18 cellular contexts compared by ENCODE assay signal in the genomic region with DNA sequence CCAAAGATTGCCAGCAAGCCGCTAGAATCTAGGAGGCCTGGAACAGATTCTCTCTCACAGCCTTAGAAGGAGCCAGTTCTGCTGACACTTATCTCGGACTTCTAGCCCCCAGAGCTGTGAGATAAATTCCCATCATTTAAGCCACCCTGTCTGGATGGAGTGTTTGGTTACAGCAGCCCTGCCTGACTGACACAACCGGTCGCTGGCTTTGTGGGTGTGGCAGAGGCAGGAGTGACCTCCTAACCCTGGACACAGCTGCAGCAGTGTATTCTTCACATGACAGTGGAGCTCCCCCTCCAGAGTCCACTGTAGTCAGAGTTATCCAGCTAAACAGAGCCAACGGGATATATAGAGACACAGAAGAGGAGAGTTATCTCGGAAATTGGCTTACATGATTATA. TPM values are rescaled to one million over a fixed set of nuclear protein-coding genes. Genes with fewer than 3 reads are reported as not detected.
DNase-seq lines count a peak whose midpoint lies in the region; ATAC-seq and TF ChIP-seq lines count a peak whose summit lies in the region.
"Had no signal": no experiment of that assay in that cellular context is flagged by ENCODE, and none has a peak within 500 bp of the region (broad histone marks: within the 10 kb centered on the region; RNA-seq: fewer than 3 reads in every experiment).

No MANE protein-coding gene starts in this region.

- no peak overlapping the region for H3K4ac ChIP-seq in neuronal stem cell (ENCODE audit: low read length)

- no peaks in the 10 kb centered on the region for H3K27me3 ChIP-seq in neuronal stem cell (ENCODE audit: control insufficient read depth in 3 of 3, insufficient read depth in 3 of 3, low read depth in 1 of 3, low read length in 3 of 3)
- H3K27me3 ChIP-seq: tibial nerve had no signal

- H3K4me2 ChIP-seq in neuronal stem cell (ENCODE audit: insufficient read depth, low read length, poor library complexity, severe bottlenecking) = no peak overlapping the region

- peaks cover 7% of the 10 kb centered on the region in 2 donors for H3K4me1 ChIP-seq in neuronal stem cell (ENCODE audit: control insufficient read depth in 2 of 2, insufficient read depth in 1 of 2, low read depth in 1 of 2, low read length in 2 of 2)

- H4K91ac ChIP-seq in neuronal stem cell (ENCODE audit: low read depth, low read length, poor library complexity) = no peak overlapping the region

- no peak overlapping the region for H2BK15ac ChIP-seq in neuronal stem cell (ENCODE audit: low read length)

- H2BK120ac ChIP-seq in neuronal stem cell (ENCODE audit: low read depth, low read length) = no peak overlapping the region

- no peak overlapping the region for H2BK12ac ChIP-seq in neuronal stem cell (ENCODE audit: low read length)

- H2AK5ac ChIP-seq in neuronal stem cell (ENCODE audit: low read depth, low read length) = no peak overlapping the region

- peak; percentile 59 for ATAC-seq in left ventricle myocardium superior
- ATAC-seq in activated T-helper 17 cell treated with anti-CD3 and anti-CD28 coated beads, Interleukin-2, amount 50 U/mL, for 72 hours (replicated peaks) = no peak

- no peaks in the 10 kb centered on the region for H3K9me3 Mint-ChIP-seq in type B pancreatic cell
- H3K9me3 Mint-ChIP-seq in activated T-helper 17 cell treated with anti-CD3 and anti-CD28 coated beads, Interleukin-2, amount 50 U/mL, for 72 hours = no peaks in the 10 kb centered on the region
- H3K9me3 Mint-ChIP-seq: activated naive CD4-positive, alpha-beta T cell treated with anti-CD3 and anti-CD28 coated beads, Interleukin-2, amount 50 U/mL, for 24 hours had no signal

- H2AFZ ChIP-seq in neuronal stem cell (ENCODE audit: low read length) = peak overlapping the region; percentile 3

- no peak overlapping the region for H3K14ac ChIP-seq in neuronal stem cell (ENCODE audit: low read length)

- no peak overlapping the region for H3K9ac ChIP-seq in neuronal stem cell (ENCODE audit: low read depth, low read length, poor library complexity)

- no peaks in the 10 kb centered on the region for H3K9me3 ChIP-seq in neuronal stem cell (replicated peaks in 1 of 2; ENCODE audit: control insufficient read depth in 2 of 2, insufficient read depth in 1 of 2, low read depth in 1 of 2, low read length in 2 of 2)
- H3K9me3 ChIP-seq: tibial nerve had no signal

- no peak overlapping the region for H3K27ac ChIP-seq in neuronal stem cell (replicated peaks; ENCODE audit: low read length)
- H3K27ac ChIP-seq: 22Rv1, SK-N-MC had no signal

- no peak overlapping the region for H2BK5ac ChIP-seq in neuronal stem cell (ENCODE audit: low read length)

- no peak overlapping the region for H3K18ac ChIP-seq in neuronal stem cell (ENCODE audit: low read length)

- H3K27me3 Mint-ChIP-seq in type B pancreatic cell = no peaks in the 10 kb centered on the region
- H3K27me3 Mint-ChIP-seq in activated T-helper 17 cell treated with anti-CD3 and anti-CD28 coated beads, Interleukin-2, amount 50 U/mL, for 72 hours = peaks cover 7% of the 10 kb centered on the region
- H3K27me3 Mint-ChIP-seq: activated naive CD4-positive, alpha-beta T cell treated with anti-CD3 and anti-CD28 coated beads, Interleukin-2, amount 50 U/mL, for 24 hours had no signal

- H3K27ac Mint-ChIP-seq in type B pancreatic cell = peak overlapping the region; percentile 55
- no peak overlapping the region for H3K27ac Mint-ChIP-seq in activated T-helper 17 cell treated with anti-CD3 and anti-CD28 coated beads, Interleukin-2, amount 50 U/mL, for 72 hours
- H3K27ac Mint-ChIP-seq: activated naive CD4-positive, alpha-beta T cell treated with anti-CD3 and anti-CD28 coated beads, Interleukin-2, amount 50 U/mL, for 24 hours had no signal

- POLR2A ChIA-PET in HEK293T (lab: Yijun Ruan, JAX) = interaction anchor here (1.0 to 1.6 kb wide), 2 partner anchors 19 to 151 kb away, joined by 3 read pairs; a partner anchor contains a TSS

- H3K79me1 ChIP-seq in neuronal stem cell (ENCODE audit: low read depth, low read length) = no peaks in the 10 kb centered on the region

- CTCF ChIA-PET in HEK293T (lab: Yijun Ruan, JAX) = interaction anchor here (0.7 to 1.5 kb wide), 3 partner anchors 19 to 105 kb away, joined by 3 to 7 read pairs (median 3); no protein-coding TSS in a partner anchor

- H3K36me3 Mint-ChIP-seq in type B pancreatic cell = no peaks in the 10 kb centered on the region
- no peaks in the 10 kb centered on the region for H3K36me3 Mint-ChIP-seq in activated T-helper 17 cell treated with anti-CD3 and anti-CD28 coated beads, Interleukin-2, amount 50 U/mL, for 72 hours (ENCODE audit: low read depth)
- H3K36me3 Mint-ChIP-seq: activated naive CD4-positive, alpha-beta T cell treated with anti-CD3 and anti-CD28 coated beads, Interleukin-2, amount 50 U/mL, for 24 hours had no signal

- intact Hi-C loops in left ventricle myocardium superior (cut with micrococcal nuclease) = no loop called here

- no peak overlapping the region for H4K8ac ChIP-seq in neuronal stem cell (ENCODE audit: low read depth, low read length)

- no peak overlapping the region for H3K4me3 Mint-ChIP-seq in type B pancreatic cell
- H3K4me3 Mint-ChIP-seq in activated T-helper 17 cell treated with anti-CD3 and anti-CD28 coated beads, Interleukin-2, amount 50 U/mL, for 72 hours = no peak overlapping the region
- H3K4me3 Mint-ChIP-seq: activated naive CD4-positive, alpha-beta T cell treated with anti-CD3 and anti-CD28 coated beads, Interleukin-2, amount 50 U/mL, for 24 hours had no signal

- H3K23ac ChIP-seq in neuronal stem cell (ENCODE audit: low read depth, low read length, poor library complexity) = no peak overlapping the region

- no CpG with 5 or more reads among the region's 6 CpGs for WGBS in neuronal stem cell (ENCODE audit: extremely low coverage in 2 of 2, insufficient read length in 2 of 2, insufficient replicate concordance in 1 of 2), 2 donors

- H3K36me3 ChIP-seq in neuronal stem cell (replicated peaks in 1 of 2; ENCODE audit: control insufficient read depth in 2 of 2, insufficient read depth in 2 of 2, low read length in 2 of 2) = no peaks in the 10 kb centered on the region
- H3K36me3 ChIP-seq: tibial nerve had no signal

- no peak for TF ChIP-seq CTCF in type B pancreatic cell (conservative IDR thresholded peaks at IDR 0.05)

- peak; percentile 4 for DNase-seq in NCI-H146 (lab: John Stamatoyannopoulos, UW)
- DNase-seq in NCI-H146 treated with DMSO at 0.1 percent for 48 hours (lab: John Stamatoyannopoulos, UW; ENCODE audit: unreplicated experiment) = no peak
- peak; percentile 34 for DNase-seq in left ventricle myocardium superior
- no peak for DNase-seq in neuronal stem cell (ENCODE audit: low spot score)
- no peak for DNase-seq in type B pancreatic cell (ENCODE audit: extremely low spot score, unreplicated experiment)
- no peak for DNase-seq in HEK293T (ENCODE audit: extremely low spot score)
- DNase-seq in NCI-H446 (lab: John Stamatoyannopoulos, UW) = no peak
- DNase-seq: activated CD4-positive, alpha-beta T cell treated with anti-CD3 and anti-CD28 coated beads for 4 hours; hippocampal formation; NCI-H1417 treated with DMSO at 0.1 percent for 48 hours; OCI-M1 had no signal

- H3K4me1 Mint-ChIP-seq in type B pancreatic cell (ENCODE audit: unreplicated experiment) = peaks cover 54% of the 10 kb centered on the region
- no peaks in the 10 kb centered on the region for H3K4me1 Mint-ChIP-seq in activated T-helper 17 cell treated with anti-CD3 and anti-CD28 coated beads, Interleukin-2, amount 50 U/mL, for 72 hours
- H3K4me1 Mint-ChIP-seq: activated naive CD4-positive, alpha-beta T cell treated with anti-CD3 and anti-CD28 coated beads, Interleukin-2, amount 50 U/mL, for 24 hours had no signal

- no peak overlapping the region for H3K4me3 ChIP-seq in neuronal stem cell (ENCODE audit: low read length in 2 of 2)
- H3K4me3 ChIP-seq: SK-N-MC, tibial nerve had no signal

TF ChIP-seq in HEK293T, 16 proteins besides CTCF, POLR2A, EP300 and RAD21:
- TF ChIP-seq FOXM1 (IDR thresholded peaks at IDR 0.05; ENCODE audit: borderline replicate concordance) = no peak
- no peak for TF ChIP-seq SP1 (IDR thresholded peaks at IDR 0.05)
- no peak for TF ChIP-seq FOXA1 (IDR thresholded peaks at IDR 0.05)
- TF ChIP-seq CTBP1 (IDR thresholded peaks at IDR 0.05; ENCODE audit: borderline replicate concordance) = no peak
- no peak for TF ChIP-seq HDGF (IDR thresholded peaks at IDR 0.05; ENCODE audit: borderline replicate concordance)
- no peak for TF ChIP-seq ARNT (IDR thresholded peaks at IDR 0.05)
- no peak for TF ChIP-seq NFRKB (IDR thresholded peaks at IDR 0.05)
- no peak for TF ChIP-seq LEF1 (IDR thresholded peaks at IDR 0.05; ENCODE audit: borderline replicate concordance)
- TF ChIP-seq ELF4 (IDR thresholded peaks at IDR 0.05) = no peak
- TF ChIP-seq, protein P1, sequence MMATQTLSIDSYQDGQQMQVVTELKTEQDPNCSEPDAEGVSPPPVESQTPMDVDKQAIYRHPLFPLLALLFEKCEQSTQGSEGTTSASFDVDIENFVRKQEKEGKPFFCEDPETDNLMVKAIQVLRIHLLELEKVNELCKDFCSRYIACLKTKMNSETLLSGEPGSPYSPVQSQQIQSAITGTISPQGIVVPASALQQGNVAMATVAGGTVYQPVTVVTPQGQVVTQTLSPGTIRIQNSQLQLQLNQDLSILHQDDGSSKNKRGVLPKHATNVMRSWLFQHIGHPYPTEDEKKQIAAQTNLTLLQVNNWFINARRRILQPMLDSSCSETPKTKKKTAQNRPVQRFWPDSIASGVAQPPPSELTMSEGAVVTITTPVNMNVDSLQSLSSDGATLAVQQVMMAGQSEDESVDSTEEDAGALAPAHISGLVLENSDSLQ (IDR thresholded peaks at IDR 0.05) = no peak
- TF ChIP-seq L3MBTL2 (conservative IDR thresholded peaks at IDR 0.05) = no peak
- no peak for TF ChIP-seq FOXK2 (IDR thresholded peaks at IDR 0.05)

RNA-seq across cellular contexts. Expression of a gene that starts 21.2 kb away (rescaled TPM):
- total RNA-seq in left ventricle myocardium superior (not detected), type B pancreatic cell (ENCODE audit: low replicate concordance) (0.46 TPM in 1 of 2 replicates, not detected in the other)
- polyA plus RNA-seq in neuronal stem cell (2013, experiment 1 of 2) = not detected
- not detected for polyA plus RNA-seq in neuronal stem cell (2013, experiment 2 of 2)
- total RNA-seq in activated T-helper 17 cell treated with anti-CD3 and anti-CD28 coated beads, Interleukin-2, amount 50 U/mL, for 72 hours = not detected
- total RNA-seq: fibroblast of lung had no signal
- polyA plus RNA-seq: neural cell had no signal

RNA-seq across cellular contexts. Expression of a gene that starts 42.5 kb away (rescaled TPM):
- total RNA-seq in left ventricle myocardium superior = 2.6 TPM
- polyA plus RNA-seq in neuronal stem cell (2013, experiment 1 of 2) = 16.0 TPM
- polyA plus RNA-seq in neuronal stem cell (2013, experiment 2 of 2) = 16.3 TPM
- 8.2 and 18.5 TPM in 2 replicates for total RNA-seq in type B pancreatic cell (ENCODE audit: low replicate concordance)
- total RNA-seq in activated T-helper 17 cell treated with anti-CD3 and anti-CD28 coated beads, Interleukin-2, amount 50 U/mL, for 72 hours = 10 to 100 TPM; 11.9 to 19.7 TPM

RNA-seq across cellular contexts. Expression of a gene that starts 55.0 kb away (rescaled TPM):
- total RNA-seq in left ventricle myocardium superior = 8.9 TPM
- polyA plus RNA-seq in neuronal stem cell (2013, experiment 1 of 2) = 11.4 TPM
- 11.3 TPM for polyA plus RNA-seq in neuronal stem cell (2013, experiment 2 of 2)
- 19.1 and 22.6 TPM in 2 replicates for total RNA-seq in type B pancreatic cell (ENCODE audit: low replicate concordance)
- 10 to 100 TPM; 27.6 to 28.1 TPM for total RNA-seq in activated T-helper 17 cell treated with anti-CD3 and anti-CD28 coated beads, Interleukin-2, amount 50 U/mL, for 72 hours

Comparison
In these comparisons a context has a peak if more than half of its experiments do, and no peak if none do; other contexts are left out.
1. DNase-seq: peak in NCI-H146 (single experiment) and left ventricle myocardium superior (single experiment); none in NCI-H146 treated with DMSO at 0.1 percent for 48 hours (single experiment), neuronal stem cell (single experiment), type B pancreatic cell (single experiment), HEK293T (single experiment) and NCI-H446 (0 of 2).